ENCODE assay signal across 13 cellular contexts in genomic region chr1:117570988-117571409, GRCh38. TPM values are rescaled to one million over a fixed set of nuclear protein-coding genes. Genes with fewer than 3 reads are reported as not detected.
DNase-seq lines count a peak whose midpoint lies in the region; ATAC-seq and TF ChIP-seq lines count a peak whose summit lies in the region.
"Had no signal": no experiment of that assay in that cellular context is flagged by ENCODE, and none has a peak within 500 bp of the region (broad histone marks: within the 10 kb centered on the region; RNA-seq: fewer than 3 reads in every experiment).

No MANE protein-coding gene starts in this region.

- no peaks in the 10 kb centered on the region for H3F3A ChIP-seq in GM23338 (replicated peaks; ENCODE audit: low read depth)

- H3K36me3 ChIP-seq in GM23338 (ENCODE audit: insufficient read depth), result no peaks in the 10 kb centered on the region
- H3K36me3 ChIP-seq in esophagus (ENCODE audit: control insufficient read depth in 2 of 2, insufficient read depth in 2 of 2, low read length in 1 of 2), result no peaks in the 10 kb centered on the region
- H3K36me3 ChIP-seq: sigmoid colon had no signal

- H3K27ac ChIP-seq in GM23338 (ENCODE audit: low read depth) (no peak overlapping the region), esophagus (ENCODE audit: low read depth in 2 of 2, low read length in 1 of 2) (peak overlapping the region; percentile 29 to 61)
- H3K27ac ChIP-seq: sigmoid colon had no signal

- H3K4me1 Mint-ChIP-seq in GM23338 (peaks cover 9% of the 10 kb centered on the region), progenitor cell of endocrine pancreas (ENCODE audit: low read depth) (peaks cover 31% of the 10 kb centered on the region)
- peaks cover 42% of the 10 kb centered on the region for H3K4me1 Mint-ChIP-seq in activated naive CD4-positive, alpha-beta T cell treated with anti-CD3 and anti-CD28 coated beads, Interleukin-2, amount 10 ng/mL, durations not matched to agents 7 days and 5 days

- no peaks in the 10 kb centered on the region for H3K79me2 ChIP-seq in GM23338 (replicated peaks; ENCODE audit: insufficient read depth)

- H3K27me3 Mint-ChIP-seq in GM23338 (ENCODE audit: insufficient read depth, low read depth, poor library complexity) (peaks cover 1% of the 10 kb centered on the region), progenitor cell of endocrine pancreas (no peaks in the 10 kb centered on the region)
- peaks cover 19% of the 10 kb centered on the region for H3K27me3 Mint-ChIP-seq in activated naive CD4-positive, alpha-beta T cell treated with anti-CD3 and anti-CD28 coated beads, Interleukin-2, amount 10 ng/mL, durations not matched to agents 7 days and 5 days
- H3K27me3 Mint-ChIP-seq: brain had no signal

- H3K9me3 ChIP-seq in esophagus (ENCODE audit: control insufficient read depth in 2 of 2, insufficient read depth in 1 of 2, low read depth in 1 of 2, low read length in 1 of 2), result no peaks in the 10 kb centered on the region
- H3K9me3 ChIP-seq: sigmoid colon had no signal

- peak; percentile 33 for DNase-seq in GM23338 (ENCODE audit: low spot score)
- DNase-seq in NCI-H510A (lab: John Stamatoyannopoulos, UW), result peak; percentile 85
- DNase-seq in progenitor cell of endocrine pancreas (ENCODE audit: low spot score, unreplicated experiment), result no peak
- no peak for DNase-seq in activated naive CD4-positive, alpha-beta T cell treated with anti-CD3 and anti-CD28 coated beads, Interleukin-2, amount 10 ng/mL, durations not matched to agents 7 days and 5 days
- DNase-seq in activated naive CD4-positive, alpha-beta T cell treated with anti-CD3 and anti-CD28 coated beads, Interleukin-2, amount 50 U/mL, for 72 hours (ENCODE audit: low spot score in 2 of 2), result no peak
- DNase-seq in AG08396 (ENCODE audit: low spot score), result no peak
- DNase-seq: activated CD4-positive, CD25-positive, alpha-beta regulatory T cell; erythroblast; IMR-90; NCI-H226; sigmoid colon had no signal

- no peaks in the 10 kb centered on the region for H3K9me2 ChIP-seq in GM23338 (ENCODE audit: insufficient read depth)

- whole genome bisulfite sequencing in esophagus, 2 donors, result 46 to 62% methylated on average over 8 of the region's 8 CpGs

- no peak overlapping the region for H3K27ac Mint-ChIP-seq in GM23338
- peak overlapping the region; percentile 88 for H3K27ac Mint-ChIP-seq in progenitor cell of endocrine pancreas
- H3K27ac Mint-ChIP-seq in activated naive CD4-positive, alpha-beta T cell treated with anti-CD3 and anti-CD28 coated beads, Interleukin-2, amount 10 ng/mL, durations not matched to agents 7 days and 5 days, result no peak overlapping the region
- no peak overlapping the region for H3K27ac Mint-ChIP-seq in activated naive CD4-positive, alpha-beta T cell treated with anti-CD3 and anti-CD28 coated beads, Interleukin-2, amount 50 U/mL, for 72 hours

- H3K36me3 Mint-ChIP-seq in GM23338 (ENCODE audit: low read depth) (no peaks in the 10 kb centered on the region), progenitor cell of endocrine pancreas (ENCODE audit: insufficient read depth) (no peaks in the 10 kb centered on the region)
- H3K36me3 Mint-ChIP-seq in activated naive CD4-positive, alpha-beta T cell treated with anti-CD3 and anti-CD28 coated beads, Interleukin-2, amount 10 ng/mL, durations not matched to agents 7 days and 5 days, result no peaks in the 10 kb centered on the region
- no peaks in the 10 kb centered on the region for H3K36me3 Mint-ChIP-seq in activated naive CD4-positive, alpha-beta T cell treated with anti-CD3 and anti-CD28 coated beads, Interleukin-2, amount 50 U/mL, for 72 hours
- H3K36me3 Mint-ChIP-seq: brain had no signal

- H4K20me1 ChIP-seq in GM23338 (replicated peaks; ENCODE audit: insufficient read depth), result no peaks in the 10 kb centered on the region

- peak; percentile 82 for ATAC-seq in GM23338
- no peak for ATAC-seq in activated naive CD4-positive, alpha-beta T cell treated with anti-CD3 and anti-CD28 coated beads, Interleukin-2, amount 50 U/mL, for 72 hours

- TF ChIP-seq CTCF in GM23338 (conservative IDR thresholded peaks at IDR 0.05; ENCODE audit: low read depth in 2 of 2) (no peak), progenitor cell of endocrine pancreas (IDR thresholded peaks at IDR 0.05; ENCODE audit: unreplicated experiment) (no peak)

- peak overlapping the region; percentile 76; the same call in 1 of the 2 replicates for H2AFZ ChIP-seq in GM23338

- CTCF ChIA-PET in activated naive CD4-positive, alpha-beta T cell treated with anti-CD3 and anti-CD28 coated beads, Interleukin-2, amount 10 ng/mL, durations not matched to agents 7 days and 5 days (lab: Charles Lee), result interaction anchor here (1.1 to 1.6 kb wide), 2 partner anchors 36 to 183 kb away, joined by 4 read pairs; no protein-coding TSS in a partner anchor

- H3K4me1 ChIP-seq in GM23338 (ENCODE audit: insufficient read depth) (peaks cover 4% of the 10 kb centered on the region; the same call in 1 of the 2 replicates), esophagus (ENCODE audit: control insufficient read depth in 2 of 2, insufficient read depth in 2 of 2, low read length in 1 of 2) (peaks cover 0 to 4% of the 10 kb centered on the region in 2 donors)
- H3K4me1 ChIP-seq: sigmoid colon had no signal

- H3K4me3 Mint-ChIP-seq in GM23338 (no peak overlapping the region), progenitor cell of endocrine pancreas (ENCODE audit: low read depth) (no peak overlapping the region)
- H3K4me3 Mint-ChIP-seq in activated naive CD4-positive, alpha-beta T cell treated with anti-CD3 and anti-CD28 coated beads, Interleukin-2, amount 10 ng/mL, durations not matched to agents 7 days and 5 days, result no peak overlapping the region
- H3K4me3 Mint-ChIP-seq: brain had no signal

- no peaks in the 10 kb centered on the region for H3K27me3 ChIP-seq in GM23338 (ENCODE audit: insufficient read depth)
- no peaks in the 10 kb centered on the region for H3K27me3 ChIP-seq in esophagus (ENCODE audit: control insufficient read depth in 1 of 2, insufficient read depth in 2 of 2, low read length in 2 of 2)
- H3K27me3 ChIP-seq: sigmoid colon had no signal

- H3K4me3 ChIP-seq in GM23338 (no peak overlapping the region), esophagus (ENCODE audit: low read depth in 1 of 2, low read length in 2 of 2) (no peak overlapping the region)
- H3K4me3 ChIP-seq: sigmoid colon had no signal

- no peaks in the 10 kb centered on the region for H3K9me3 Mint-ChIP-seq in GM23338
- H3K9me3 Mint-ChIP-seq in progenitor cell of endocrine pancreas (ENCODE audit: low read depth), result no peaks in the 10 kb centered on the region
- H3K9me3 Mint-ChIP-seq in activated naive CD4-positive, alpha-beta T cell treated with anti-CD3 and anti-CD28 coated beads, Interleukin-2, amount 10 ng/mL, durations not matched to agents 7 days and 5 days, result no peaks in the 10 kb centered on the region
- no peaks in the 10 kb centered on the region for H3K9me3 Mint-ChIP-seq in activated naive CD4-positive, alpha-beta T cell treated with anti-CD3 and anti-CD28 coated beads, Interleukin-2, amount 50 U/mL, for 72 hours
- H3K9me3 Mint-ChIP-seq: brain had no signal

- H3K4me2 ChIP-seq in GM23338, result no peak overlapping the region

TF ChIP-seq in GM23338, 12 proteins besides CTCF, POLR2A, EP300 and RAD21 (continues in another document):
- TF ChIP-seq CREB1 (CRISPR knock-in tag; IDR thresholded peaks at IDR 0.05; ENCODE audit: low read depth), result no peak
- no peak for TF ChIP-seq JUNB (IDR thresholded peaks at IDR 0.05; ENCODE audit: unreplicated experiment)
- no peak for TF ChIP-seq REST (IDR thresholded peaks at IDR 0.05; ENCODE audit: unreplicated experiment)
- no peak for TF ChIP-seq ZNF331 (CRISPR knock-in tag; IDR thresholded peaks at IDR 0.05; ENCODE audit: low read depth)
- TF ChIP-seq NANOG (IDR thresholded peaks at IDR 0.05; ENCODE audit: borderline replicate concordance), result no peak
- no peak for TF ChIP-seq POLR2AphosphoS5 (IDR thresholded peaks at IDR 0.05; ENCODE audit: low read depth)
- no peak for TF ChIP-seq EZH2phosphoT487 (IDR thresholded peaks at IDR 0.05; ENCODE audit: unreplicated experiment)
- TF ChIP-seq EZH2 (IDR thresholded peaks at IDR 0.05; ENCODE audit: low read depth, unreplicated experiment), result no peak

RNA-seq across cellular contexts. Expression of gene TENT5C, which starts 34.8 kb away (rescaled TPM):
- total RNA-seq in GM23338 (2014; rRNA removed; shearing (Covaris generic)), result 0.80 and 1.2 TPM in 2 replicates
- polyA plus RNA-seq in GM23338 (2016; fragmentation: Nextera tagmentation; extraction: Ambion mirVana) (0.23 and 0.24 TPM in 2 replicates), esophagus (under 1 TPM; 0.20 to 0.29 TPM)
- 11.4 and 13.6 TPM in 2 replicates for total RNA-seq in progenitor cell of endocrine pancreas
- 10 to 100 TPM in 1 of 2 donors, 1 to 10 TPM in 1; 6.6 to 14.2 TPM for total RNA-seq in activated naive CD4-positive, alpha-beta T cell treated with anti-CD3 and anti-CD28 coated beads, Interleukin-2, amount 50 U/mL, for 72 hours

Comparison
In these comparisons a context has a peak if more than half of its experiments do, and no peak if none do; other contexts are left out.
1. DNase-seq: peak in GM23338 (single experiment) and NCI-H510A (single experiment); none in progenitor cell of endocrine pancreas (single experiment), activated naive CD4-positive, alpha-beta T cell treated with anti-CD3 and anti-CD28 coated beads, Interleukin-2, amount 10 ng/mL, durations not matched to agents 7 days and 5 days (single experiment), activated naive CD4-positive, alpha-beta T cell treated with anti-CD3 and anti-CD28 coated beads, Interleukin-2, amount 50 U/mL, for 72 hours (0 of 2) and AG08396 (single experiment).